In genomic region chr4:22463179-22463578, GRCh38 we compare ENCODE assay signal across 19 cellular contexts. TPM values are rescaled to one million over a fixed set of nuclear protein-coding genes. Genes with fewer than 3 reads are reported as not detected.
DNase-seq lines count a peak whose midpoint lies in the region; ATAC-seq, FAIRE-seq and TF ChIP-seq lines count a peak whose summit lies in the region.
"Had no signal": no experiment of that assay in that cellular context is flagged by ENCODE, and none has a peak within 500 bp of the region (broad histone marks: within the 10 kb centered on the region; RNA-seq: fewer than 3 reads in every experiment).

No MANE protein-coding gene starts in this region.

- TF ChIP-seq CTCF in H9 (conservative IDR thresholded peaks at IDR 0.05), result peak; percentile 50; the same call in 2 of the 3 replicates
- no peak for TF ChIP-seq CTCF in GM12878 (IDR thresholded peaks at IDR 0.05 in 2 of 3, conservative IDR thresholded peaks at IDR 0.05 in 1 of 3; ENCODE audit: control insufficient read depth in 2 of 3, extremely low read depth in 1 of 3, insufficient read depth in 1 of 3, low read depth in 3 of 3, low read length in 3 of 3)

- no peaks in the 10 kb centered on the region for H4K20me1 ChIP-seq in H9 (ENCODE audit: control insufficient read depth, insufficient read depth, insufficient read length)
- H4K20me1 ChIP-seq in GM12878 (ENCODE audit: control insufficient read depth, insufficient read depth), result no peaks in the 10 kb centered on the region

- no peak overlapping the region for H3K4me3 Mint-ChIP-seq in H9
- H3K4me3 Mint-ChIP-seq: activated T-helper 17 cell treated with anti-CD3 and anti-CD28 coated beads, Interleukin-2, amount 50 U/mL, for 72 hours; nephron progenitor cell had no signal

- POLR2A ChIA-PET in GM12878 (lab: Charles Lee), result interaction anchor here (1.0 to 2.4 kb wide), 7 partner anchors 9 to 139 kb away, joined by 3 to 9 read pairs (median 5); no protein-coding TSS in a partner anchor

- no peak overlapping the region for H3K4ac ChIP-seq in H9 (ENCODE audit: low read depth, low read length)

- RAD21 ChIA-PET in GM12878 (lab: Charles Lee; ENCODE audit: unreplicated experiment), result interaction anchor here (0.9 to 2.5 kb wide), 12 partner anchors 10 to 206 kb away, joined by 3 to 9 read pairs (median 4); partner anchors contain the start of gene ADGRA3

- peak; percentile 65 for ATAC-seq in GM12878
- no peak for ATAC-seq in GM19452 (IDR thresholded peaks at IDR 0.05; ENCODE audit: unreplicated experiment)
- no peak for ATAC-seq in HG03520 (IDR thresholded peaks at IDR 0.05; ENCODE audit: unreplicated experiment)
- ATAC-seq: activated CD4-positive, CD25-positive, alpha-beta regulatory T cell treated with anti-CD3 and anti-CD28 coated beads, Interleukin-2, amount 50 U/mL, for 24 hours; activated T-helper 17 cell treated with anti-CD3 and anti-CD28 coated beads, Interleukin-2, amount 50 U/mL, for 72 hours; gastroesophageal sphincter had no signal

- H2BK15ac ChIP-seq in H9 (ENCODE audit: low read depth, low read length), result no peak overlapping the region

- no peak overlapping the region for H2BK120ac ChIP-seq in H9 (ENCODE audit: low read depth, low read length, poor library complexity, severe bottlenecking)

- no peak overlapping the region for H3K9ac ChIP-seq in H9 (ENCODE audit: extremely low read depth, insufficient read length, low read length)
- no peak overlapping the region for H3K9ac ChIP-seq in GM12878 (ENCODE audit: control insufficient read depth, insufficient read depth, low read length)
- H3K9ac ChIP-seq: BLaER1 had no signal

- H3T11ph ChIP-seq in H9 (ENCODE audit: low read length), result no peak overlapping the region

- no peak overlapping the region for H2BK5ac ChIP-seq in H9 (ENCODE audit: insufficient read length, low read length)

- no peak overlapping the region for H4K8ac ChIP-seq in H9 (replicated peaks; ENCODE audit: insufficient read length, low read depth, low read length)

- TF ChIP-seq POLR2A in GM12878 (IDR thresholded peaks at IDR 0.05; ENCODE audit: low read depth, low read length), result no peak

- peaks cover 34% of the 10 kb centered on the region in 2 experiments for H3K4me1 Mint-ChIP-seq in H9
- H3K4me1 Mint-ChIP-seq: activated T-helper 17 cell treated with anti-CD3 and anti-CD28 coated beads, Interleukin-2, amount 50 U/mL, for 72 hours had no signal

- H3K14ac ChIP-seq in H9 (ENCODE audit: insufficient read depth, low read length), result no peak overlapping the region

- SMC1A ChIA-PET in GM12878 (lab: Charles Lee; ENCODE audit: uncharacterized antibody, unreplicated experiment), result interaction anchor here (0.6 to 4.1 kb wide), 27 partner anchors 8 to 206 kb away, joined by 3 to 49 read pairs (median 4); no protein-coding TSS in a partner anchor

- no peak overlapping the region for H2BK12ac ChIP-seq in H9 (ENCODE audit: insufficient read length, low read depth, low read length)

- H3K4me2 ChIP-seq in H9 (ENCODE audit: insufficient read depth, insufficient read length, low read length) (no peak overlapping the region), GM12878 (ENCODE audit: control insufficient read depth, insufficient read depth) (no peak overlapping the region)
- H3K4me2 ChIP-seq: BLaER1 had no signal

- H3K36me3 ChIP-seq in GM12878 (ENCODE audit: control insufficient read depth in 2 of 2, insufficient read depth in 2 of 2, low read length in 1 of 2), result peaks cover 0 to under 1% of the 10 kb centered on the region in 2 experiments; a peak in 1 of 4 replicates
- H3K36me3 ChIP-seq: colonic mucosa, HAP-1, tibial artery had no signal

- H3K9me3 Mint-ChIP-seq in H9, result no peaks in the 10 kb centered on the region; a peak in 1 of 5 replicates
- H3K9me3 Mint-ChIP-seq: activated T-helper 17 cell treated with anti-CD3 and anti-CD28 coated beads, Interleukin-2, amount 50 U/mL, for 72 hours had no signal

- no peak for TF ChIP-seq EP300 in GM12878 (IDR thresholded peaks at IDR 0.05; ENCODE audit: borderline replicate concordance in 1 of 2, control insufficient read depth in 1 of 2, low read depth in 2 of 2, low read length in 2 of 2)

- no peak overlapping the region for H4K91ac ChIP-seq in H9 (ENCODE audit: insufficient read length, low read depth, low read length)

- H2BK20ac ChIP-seq in H9 (ENCODE audit: low read depth, low read length, poor library complexity, severe bottlenecking), result no peak overlapping the region

- no peaks in the 10 kb centered on the region for H3K79me2 ChIP-seq in H9 (ENCODE audit: insufficient read depth, low read length)
- H3K79me2 ChIP-seq in GM12878 (ENCODE audit: control insufficient read depth, insufficient read depth, low read length), result no peaks in the 10 kb centered on the region

- no peaks in the 10 kb centered on the region; the same call in 1 of the 2 replicates for H3K4me1 ChIP-seq in H9 (ENCODE audit: insufficient read depth, low read length)
- H3K4me1 ChIP-seq in GM12878 (ENCODE audit: control insufficient read depth, insufficient read depth, low read length), result no peaks in the 10 kb centered on the region
- H3K4me1 ChIP-seq: BLaER1, colonic mucosa, gastroesophageal sphincter, tibial artery had no signal

- CTCF ChIA-PET in GM12878 (lab: Yijun Ruan, JAX), result interaction anchor here (0.6 to 3.7 kb wide), 17 partner anchors 10 to 228 kb away, joined by 3 to 23 read pairs (median 6); no protein-coding TSS in a partner anchor

- H3K27ac ChIP-seq in H9 (ENCODE audit: insufficient read length, low read depth, low read length) (no peak overlapping the region), GM12878 (ENCODE audit: control insufficient read depth, insufficient read depth) (no peak overlapping the region)
- H3K27ac ChIP-seq: BLaER1, colonic mucosa, gastroesophageal sphincter, tibial artery had no signal

- TF ChIP-seq RAD21 in GM12878 (IDR thresholded peaks at IDR 0.05; ENCODE audit: insufficient read depth, low read depth, low read length), result no peak

- H2AK5ac ChIP-seq in H9 (ENCODE audit: insufficient read length, low read length), result no peak overlapping the region

- no CpG with 5 or more reads among the region's 5 CpGs for WGBS in H9 (ENCODE audit: extremely low coverage, insufficient read length, low lambda C conversion rate)
- 12% methylated on average over 5 of the region's 5 CpGs for WGBS in GM12878 (ENCODE audit: insufficient coverage, insufficient replicate concordance, low lambda C conversion rate, missing lambda C conversion rate)

- H3K4me3 ChIP-seq in GM12878, result no peak overlapping the region
- H3K4me3 ChIP-seq: BLaER1, colonic mucosa, gastroesophageal sphincter, HAP-1, lung, tibial artery had no signal

- no peak overlapping the region for H2AFZ ChIP-seq in H9 (ENCODE audit: low read length)
- H2AFZ ChIP-seq in GM12878 (ENCODE audit: control insufficient read depth, low read depth, low read length), result no peak overlapping the region

- H3K18ac ChIP-seq in H9 (ENCODE audit: insufficient read length, low read depth, low read length), result no peak overlapping the region

- H3K27me3 ChIP-seq in H9 (ENCODE audit: insufficient read depth, low read length), result no peaks in the 10 kb centered on the region
- H3K27me3 ChIP-seq in GM12878 (replicated peaks in 1 of 2; ENCODE audit: control insufficient read depth in 2 of 2, insufficient read depth in 2 of 2, low read length in 1 of 2), result no peaks in the 10 kb centered on the region
- H3K27me3 ChIP-seq: BLaER1, colonic mucosa, gastroesophageal sphincter, tibial artery had no signal

- H3K27me3 Mint-ChIP-seq in H9 (ENCODE audit: low read depth), result no peaks in the 10 kb centered on the region
- H3K27me3 Mint-ChIP-seq: activated T-helper 17 cell treated with anti-CD3 and anti-CD28 coated beads, Interleukin-2, amount 50 U/mL, for 72 hours had no signal

- H3K36me3 Mint-ChIP-seq in H9 (ENCODE audit: insufficient read depth in 1 of 3, low read depth in 3 of 3), result peaks cover 19 to 25% (median 23%) of the 10 kb centered on the region in 3 experiments

- in situ Hi-C loops in GM12878 (cut with MboI), result no loop called here

- DNase-seq in H9 (peak; percentile 45), OCI-M1 (lab: John Stamatoyannopoulos, UW) (peak; percentile 31), GM12878 (ENCODE audit: low read depth, low spot score) (no peak), NCI-H1105 (lab: John Stamatoyannopoulos, UW) (no peak)
- DNase-seq in stimulated activated CD4-positive, alpha-beta T cell treated with anti-CD3 and anti-CD28 coated beads, Interleukin-2, amount 100 ng/mL, for 4 hours (ENCODE audit: low read depth), result peak; percentile 13
- DNase-seq: colonic mucosa, DMS79 treated with DMSO at 0.1 percent for 48 hours, NCI-H2107, nephron progenitor cell, Right ventricle myocardium superior, tibial artery had no signal

- H3K23me2 ChIP-seq in H9 (ENCODE audit: insufficient read length, low read depth, low read length, poor library complexity, severe bottlenecking), result no peaks in the 10 kb centered on the region

- no peak overlapping the region for H3K56ac ChIP-seq in H9 (ENCODE audit: insufficient read length, low read depth, low read length)

- H4K5ac ChIP-seq in H9 (ENCODE audit: insufficient read length, low read depth, low read length), result no peak overlapping the region

- H3K79me1 ChIP-seq in H9 (ENCODE audit: insufficient read depth, low read depth, low read length, poor library complexity, severe bottlenecking), result peaks cover 3% of the 10 kb centered on the region

- H3K9me3 ChIP-seq in H9 (ENCODE audit: control insufficient read depth, low read depth, low read length) (no peaks in the 10 kb centered on the region), GM12878 (replicated peaks; ENCODE audit: control insufficient read depth, insufficient read depth, low read length) (no peaks in the 10 kb centered on the region)
- H3K9me3 ChIP-seq: BLaER1, colonic mucosa, gastroesophageal sphincter, HAP-1, tibial artery had no signal

- intact Hi-C loops in GM12878 (cut with micrococcal nuclease; ENCODE audit: unreplicated experiment), result no loop called here

- H3K27ac Mint-ChIP-seq in H9, result peak overlapping the region in 1 of 3 experiments; percentile 50; a peak in 3 of 7 replicates
- H3K27ac Mint-ChIP-seq: activated T-helper 17 cell treated with anti-CD3 and anti-CD28 coated beads, Interleukin-2, amount 50 U/mL, for 72 hours; nephron progenitor cell had no signal

- H3K23ac ChIP-seq in H9 (ENCODE audit: insufficient read length, low read depth, low read length), result no peak overlapping the region

- FAIRE-seq in GM12878 (lab: Jason Lieb, UNC), result no peak

- BruUV-seq in GM12878 (replicated peaks; lab: Mats Ljungman, UMichigan), result no TSS peak

RNA-seq across cellular contexts. Expression of gene ADGRA3, which starts 52.7 kb away (rescaled TPM):
- total RNA-seq in H9 (2021), result 54.4 and 56.5 TPM in 2 replicates
- total RNA-seq in GM12878 (2013; cell fraction: nucleolus; rRNA removed), result 169 and 174 TPM in 2 replicates
- 2.7 and 2.9 TPM in 2 replicates for total RNA-seq in GM12878 (2014; rRNA removed)
- 3.1 TPM in 2 replicates for total RNA-seq in GM12878 (2014; rRNA removed; fragmentation: Illumina TruSeq; extraction: Trizol)
- 2.2 and 3.6 TPM in 2 replicates for total RNA-seq in GM12878 (2021)
- 0.72 TPM for polyA plus RNA-seq in GM12878 (2011; ENCODE audit: low read depth)
- 64.4 and 66.2 TPM in 2 replicates for polyA plus RNA-seq in GM12878 (2011; rRNA removed)
- polyA plus RNA-seq in GM12878 (2011; cell fraction: cytosol; rRNA removed), result 31.5 and 38.8 TPM in 2 replicates
- polyA plus RNA-seq in GM12878 (2011; cell fraction: nucleus; rRNA removed), result 83.6 and 87.1 TPM in 2 replicates
- 0.65 and 0.95 TPM in 2 replicates for polyA plus RNA-seq in GM12878 (2012)
- polyA plus RNA-seq in GM12878 (2014; fragmentation: Illumina TruSeq; extraction: Trizol), result 3.1 and 3.5 TPM in 2 replicates
- under 1 TPM; 0.24 to 0.64 TPM for polyA plus RNA-seq in GM12878 (2014; fragmentation: Nextera tagmentation; extraction: Ambion mirVana)
- polyA plus RNA-seq in GM12878 (2014; rRNA removed), result 2.2 and 2.3 TPM in 2 replicates
- under 1 TPM; 0.95 to 0.98 TPM for polyA plus RNA-seq in GM12878 (2016; fragmentation: Nextera tagmentation; extraction: Ambion mirVana)
- polyA minus RNA-seq in GM12878 (2011; rRNA and poly(A)+ RNA removed), result 119 and 243 TPM in 2 replicates
- 16.3 and 23.4 TPM in 2 replicates for polyA minus RNA-seq in GM12878 (2011; cell fraction: cytosol; rRNA and poly(A)+ RNA removed)
- 147 and 194 TPM in 2 replicates for polyA minus RNA-seq in GM12878 (2011; cell fraction: nucleus; rRNA and poly(A)+ RNA removed)

Comparison
In these comparisons a context has a peak if more than half of its experiments do, and no peak if none do; other contexts are left out.
1. DNase-seq: peak in H9 (single experiment), OCI-M1 (single experiment) and stimulated activated CD4-positive, alpha-beta T cell treated with anti-CD3 and anti-CD28 coated beads, Interleukin-2, amount 100 ng/mL, for 4 hours (single experiment); none in GM12878 (single experiment) and NCI-H1105 (single experiment).